In genomic region chr20:35739294-35740163, GRCh38 we compare ENCODE assay signal across 8 cellular contexts. TPM values are rescaled to one million over a fixed set of nuclear protein-coding genes. Genes with fewer than 3 reads are reported as not detected.
DNase-seq lines count a peak whose midpoint lies in the region; ATAC-seq, FAIRE-seq and TF ChIP-seq lines count a peak whose summit lies in the region.

No MANE protein-coding gene starts in this region.

- H3K9me3 ChIP-seq in cardiac muscle cell (ENCODE audit: low read depth): no peaks in the 10 kb centered on the region

- H3K36me3 ChIP-seq in cardiac muscle cell (peaks cover 60% of the 10 kb centered on the region), rectal smooth muscle tissue (ENCODE audit: control insufficient read depth, insufficient read depth, low read length) (peaks cover 24% of the 10 kb centered on the region)

- intact Hi-C loops in Right ventricle myocardium superior (cut with DNase I): loop anchor here (10.0 kb wide), 1 partner anchor 145 kb away; no protein-coding TSS in a partner anchor

- no peak for ATAC-seq in Right ventricle myocardium superior (ENCODE audit: poor library complexity)

- peak; percentile 38 for TF ChIP-seq CTCF in cardiac muscle cell (IDR thresholded peaks at IDR 0.05; ENCODE audit: low read depth, low read length)

- H3K27me3 ChIP-seq in cardiac muscle cell: no peaks in the 10 kb centered on the region
- H3K27me3 ChIP-seq in rectal smooth muscle tissue (ENCODE audit: control insufficient read depth, insufficient read depth, low read length): no peaks in the 10 kb centered on the region

- peak overlapping the region; percentile 99 for H3K4me3 ChIP-seq in cardiac muscle cell
- peak overlapping the region; percentile 49 for H3K4me3 ChIP-seq in rectal smooth muscle tissue (ENCODE audit: low read length)

- peak overlapping the region; percentile 4 for H3K27ac ChIP-seq in cardiac muscle cell
- H3K27ac ChIP-seq in rectal smooth muscle tissue (ENCODE audit: low read depth, low read length): no peak overlapping the region

- H3K4me1 ChIP-seq in cardiac muscle cell (ENCODE audit: low read depth) (peaks cover 26% of the 10 kb centered on the region), rectal smooth muscle tissue (ENCODE audit: control insufficient read depth, insufficient read depth, low read length) (peaks cover 25% of the 10 kb centered on the region)

- peak in 1 of 2 donors; percentile 64 for DNase-seq in cardiac muscle cell (ENCODE audit: low read depth in 1 of 2, low spot score in 1 of 2)
- no peak for DNase-seq in Right ventricle myocardium superior
- DNase-seq in SKM-1 (lab: John Stamatoyannopoulos, UW; ENCODE audit: unreplicated experiment): peak; percentile 14
- peak; percentile 54 to 57 for DNase-seq in erythroblast (lab: John Stamatoyannopoulos, UW)
- no peak for DNase-seq in NCI-H748 (lab: John Stamatoyannopoulos, UW; ENCODE audit: unreplicated experiment)
- DNase-seq in activated CD8-positive, alpha-beta memory T cell treated with anti-CD3 and anti-CD28 coated beads, Interleukin-2, amount 50 U/mL, for 48 hours: no peak
- DNase-seq in GM12892 (ENCODE audit: insufficient read length): no peak

- FAIRE-seq in GM12892 (lab: Jason Lieb, UNC): no peak

- peak; percentile 20 for TF ChIP-seq POLR2A in erythroblast (IDR thresholded peaks at IDR 0.05; ENCODE audit: low read length)
- TF ChIP-seq POLR2A in GM12892 (IDR thresholded peaks at IDR 0.05; ENCODE audit: low read depth, low read length): no peak; the same call in 1 of the 2 replicates

- H3K9ac ChIP-seq in rectal smooth muscle tissue (ENCODE audit: low read length): no peak overlapping the region

RNA-seq across cellular contexts. Expression of gene RBM39, which starts 2.5 kb away (rescaled TPM):
- total RNA-seq in cardiac muscle cell: 235 and 299 TPM in 2 replicates
- polyA plus RNA-seq in cardiac muscle cell: 202 and 214 TPM in 2 replicates
- total RNA-seq in Right ventricle myocardium superior: 134 TPM
- 234 TPM for polyA plus RNA-seq in GM12892 (2012; ENCODE audit: missing spikeins)

RNA-seq across cellular contexts. Expression of gene PHF20, which starts 32.3 kb away (rescaled TPM):
- total RNA-seq in cardiac muscle cell (42.0 and 42.6 TPM in 2 replicates), Right ventricle myocardium superior (37.2 TPM)
- polyA plus RNA-seq in cardiac muscle cell: 44.6 and 49.6 TPM in 2 replicates
- polyA plus RNA-seq in GM12892 (2012; ENCODE audit: missing spikeins): 60.0 TPM

RNA-seq across cellular contexts. Expression of gene ROMO1, which starts 40.3 kb away (rescaled TPM):
- 205 and 356 TPM in 2 replicates for total RNA-seq in cardiac muscle cell
- polyA plus RNA-seq in cardiac muscle cell: 646 and 743 TPM in 2 replicates
- total RNA-seq in Right ventricle myocardium superior: 198 TPM
- polyA plus RNA-seq in GM12892 (2012; ENCODE audit: missing spikeins): 80.8 TPM

RNA-seq across cellular contexts. Expression of gene NFS1, which starts 40.4 kb away (rescaled TPM):
- total RNA-seq in cardiac muscle cell: 32.6 and 39.3 TPM in 2 replicates
- 43.9 and 52.4 TPM in 2 replicates for polyA plus RNA-seq in cardiac muscle cell
- 53.2 TPM for total RNA-seq in Right ventricle myocardium superior
- polyA plus RNA-seq in GM12892 (2012; ENCODE audit: missing spikeins): 25.7 TPM

Comparison
In these comparisons a context has a peak if more than half of its experiments do, and no peak if none do; other contexts are left out.
1. DNase-seq: peak in SKM-1 (single experiment) and erythroblast (2 of 2); none in Right ventricle myocardium superior (single experiment), NCI-H748 (single experiment), activated CD8-positive, alpha-beta memory T cell treated with anti-CD3 and anti-CD28 coated beads, Interleukin-2, amount 50 U/mL, for 48 hours (single experiment) and GM12892 (single experiment).